ENCODE assay signal across 9 cellular contexts in the genomic region with DNA sequence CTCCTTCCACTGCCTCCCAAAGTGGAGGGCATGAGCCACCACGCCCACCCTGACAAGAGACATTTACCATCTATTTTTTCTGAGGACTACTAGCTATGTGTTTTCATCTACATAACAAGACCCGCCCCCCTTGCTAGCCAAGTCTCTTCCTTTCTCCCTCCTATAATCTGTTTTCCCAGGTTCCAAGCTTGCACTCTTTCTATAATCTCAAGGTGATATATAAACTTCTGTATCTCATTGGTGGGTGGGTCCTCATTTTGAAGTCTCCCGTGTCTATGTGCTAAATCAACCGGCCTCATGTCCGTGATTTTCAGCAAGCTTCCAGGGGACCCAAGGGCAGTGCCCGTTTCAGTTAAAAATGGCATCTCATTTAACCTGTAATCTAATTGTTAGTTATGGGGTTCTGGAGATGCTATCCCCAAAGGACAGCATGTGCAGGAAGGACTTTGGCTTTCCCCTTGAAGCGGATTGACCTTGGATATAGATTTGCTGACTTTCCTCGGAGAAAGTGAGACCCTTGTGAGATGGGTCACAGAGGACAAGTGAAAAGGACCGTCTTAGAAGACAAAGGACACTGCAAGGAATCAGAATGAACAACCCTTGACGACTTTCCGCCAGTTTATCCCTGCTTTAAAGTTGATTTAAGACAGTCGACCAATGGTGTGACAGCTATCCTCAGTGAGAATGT. TPM values are rescaled to one million over a fixed set of nuclear protein-coding genes. Genes with fewer than 3 reads are reported as not detected.
DNase-seq lines count a peak whose midpoint lies in the region; ATAC-seq and TF ChIP-seq lines count a peak whose summit lies in the region.
"Had no signal": no experiment of that assay in that cellular context is flagged by ENCODE, and none has a peak within 500 bp of the region (broad histone marks: within the 10 kb centered on the region; RNA-seq: fewer than 3 reads in every experiment).

No MANE protein-coding gene starts in this region.

- H3K4me3 Mint-ChIP-seq in T-cell, result peak overlapping the region in 1 of 3 donors; percentile 68

- DNase-seq in BE2C (no peak), HFF-Myc (ENCODE audit: extremely low read depth, low read depth) (no peak), T-cell (no peak), AML-193 (lab: John Stamatoyannopoulos, UW) (no peak), mucosa of descending colon (no peak), medulla oblongata (ENCODE audit: extremely low spot score) (no peak)

- POLR2A ChIA-PET in T-cell (lab: Charles Lee), result interaction anchor here (0.6 to 4.0 kb wide), 20 partner anchors 16 to 1762 kb away, joined by 3 to 79 read pairs (median 8); a partner anchor contains a TSS

- peak overlapping the region; percentile 75 to 78 for H3K27ac Mint-ChIP-seq in T-cell

- intact Hi-C loops in mucosa of descending colon (cut with DNase I, micrococcal nuclease), result loop anchor here (10.0 kb wide), 2 partner anchors 115 to 715 kb away; no protein-coding TSS in a partner anchor

- H3K4me1 ChIP-seq in BE2C (no peaks in the 10 kb centered on the region; the same call in 1 of the 2 replicates), mucosa of descending colon (ENCODE audit: low read depth) (peaks cover 8% of the 10 kb centered on the region)

- no peaks in the 10 kb centered on the region for H3K27me3 Mint-ChIP-seq in T-cell

- no peaks in the 10 kb centered on the region for H3K27me3 ChIP-seq in BE2C

- peak overlapping the region; percentile 90 for H3K4me3 ChIP-seq in BE2C (ENCODE audit: low read depth, low read length)
- peak overlapping the region; percentile 67 for H3K4me3 ChIP-seq in HFF-Myc (replicated peaks; ENCODE audit: low read depth, low read length)
- peak overlapping the region; percentile 76 for H3K4me3 ChIP-seq in iPS-11a (ENCODE audit: low read depth, low read length)
- no peak overlapping the region for H3K4me3 ChIP-seq in mucosa of descending colon

- H3K36me3 Mint-ChIP-seq in T-cell, result no peaks in the 10 kb centered on the region

- CTCF ChIA-PET in T-cell (lab: Charles Lee), result interaction anchor here (0.5 to 2.1 kb wide), 16 partner anchors 12 to 743 kb away, joined by 3 to 28 read pairs (median 5); partner anchors contain the start of gene ZSCAN31 (in 1 of the 2)

- H3K9me3 ChIP-seq in BE2C, result no peaks in the 10 kb centered on the region
- H3K9me3 ChIP-seq in mucosa of descending colon, result no peaks in the 10 kb centered on the region

- TF ChIP-seq CTCF in BE2C (IDR thresholded peaks at IDR 0.05; ENCODE audit: low read depth, low read length) (no peak), HFF-Myc (IDR thresholded peaks at IDR 0.05; ENCODE audit: low read depth, low read length, missing control alignments) (no peak), mucosa of descending colon (IDR thresholded peaks at IDR 0.05) (no peak)

- peaks cover 28 to 36% (median 29%) of the 10 kb centered on the region in 3 donors for H3K4me1 Mint-ChIP-seq in T-cell

- H3K36me3 ChIP-seq in BE2C (no peaks in the 10 kb centered on the region), mucosa of descending colon (ENCODE audit: low read depth) (no peaks in the 10 kb centered on the region)

- peaks cover 0 to 6% (median 3%) of the 10 kb centered on the region in 3 donors for H3K9me3 Mint-ChIP-seq in T-cell

- ATAC-seq in T-cell (replicated peaks in 1 of 4) (no peak), mucosa of descending colon (no peak), HG02798 (IDR thresholded peaks at IDR 0.05; ENCODE audit: poor library complexity, unreplicated experiment) (no peak)

RNA-seq across cellular contexts. Expression of gene OR2B2, which starts 22.4 kb away (rescaled TPM):
- polyA plus RNA-seq in BE2C (2012; ENCODE audit: insufficient read depth, insufficient read length, low read depth), result not detected
- not detected for total RNA-seq in T-cell
- not detected for total RNA-seq in mucosa of descending colon
- total RNA-seq: esophagus mucosa had no signal
